8 cellular contexts compared by ENCODE assay signal in genomic region chr11:68841718-68842426, GRCh38. TPM values are rescaled to one million over a fixed set of nuclear protein-coding genes. Genes with fewer than 3 reads are reported as not detected.
DNase-seq lines count a peak whose midpoint lies in the region; ATAC-seq and TF ChIP-seq lines count a peak whose summit lies in the region.

Gene CPT1A, minus strand, starts transcription at chr11:68841916. Its CDS starts 26,442 bp downstream, at chr11:68815474.

- H3K27me3 ChIP-seq in left ventricle myocardium inferior (ENCODE audit: low read depth) = no peaks in the 10 kb centered on the region
- no peaks in the 10 kb centered on the region for H3K27me3 ChIP-seq in psoas muscle (ENCODE audit: insufficient read depth in 3 of 3, low read length in 2 of 3)

- H3K4me1 ChIP-seq in left ventricle myocardium inferior = peaks cover 72% of the 10 kb centered on the region
- H3K4me1 ChIP-seq in psoas muscle = peaks cover 35% of the 10 kb centered on the region

- WGBS in psoas muscle, 3 donors = 6 to 7% (median 7%) methylated on average over 60 to 82 of the region's 82 CpGs

- peak within 1 kb of the TSS; percentile 85 for H3K4me3 Mint-ChIP-seq in T-helper 1 cell treated with Interleukin-12 subunit alpha and Interleukin-12 subunit beta and Interleukin-4 antibody, amounts not matched to agents 30 μg/mL and 1 μg/mL, for 36 hours

- intact Hi-C loops in left ventricle myocardium inferior (cut with micrococcal nuclease) = no loop called here
- intact Hi-C loops in psoas muscle (cut with DNase I) = loop anchor here in 1 of 2 donors (2.0 to 10.0 kb wide), 2 partner anchors 31 to 203 kb away; partner anchors contain the start of gene TPCN2

- peak; percentile 39 to 50 (median 44) for ATAC-seq in psoas muscle

- H3K9me3 ChIP-seq in left ventricle myocardium inferior (replicated peaks) = no peaks in the 10 kb centered on the region
- no peaks in the 10 kb centered on the region for H3K9me3 ChIP-seq in psoas muscle

- peaks cover 1% of the 10 kb centered on the region for H3K36me3 Mint-ChIP-seq in T-helper 1 cell treated with Interleukin-12 subunit alpha and Interleukin-12 subunit beta and Interleukin-4 antibody, amounts not matched to agents 30 μg/mL and 1 μg/mL, for 36 hours (ENCODE audit: low read depth)

- H3K9me3 Mint-ChIP-seq in T-helper 1 cell treated with Interleukin-12 subunit alpha and Interleukin-12 subunit beta and Interleukin-4 antibody, amounts not matched to agents 30 μg/mL and 1 μg/mL, for 36 hours = no peaks in the 10 kb centered on the region

- peak within 1 kb of the TSS; percentile 78 for H3K27ac Mint-ChIP-seq in T-helper 1 cell treated with Interleukin-12 subunit alpha and Interleukin-12 subunit beta and Interleukin-4 antibody, amounts not matched to agents 30 μg/mL and 1 μg/mL, for 36 hours

- H3K36me3 ChIP-seq in left ventricle myocardium inferior (no peaks in the 10 kb centered on the region), psoas muscle (ENCODE audit: insufficient read depth in 1 of 2, low read depth in 1 of 2) (no peaks in the 10 kb centered on the region)

- TF ChIP-seq CTCF in LNCaP clone FGC (IDR thresholded peaks at IDR 0.05; ENCODE audit: control insufficient read depth, extremely low read depth, insufficient read depth) (no peak), left ventricle myocardium inferior (IDR thresholded peaks at IDR 0.05; ENCODE audit: borderline replicate concordance) (no peak), psoas muscle (IDR thresholded peaks at IDR 0.05) (no peak)

- H3K27ac ChIP-seq in angular gyrus (ENCODE audit: low read depth, low read length) (peak within 1 kb of the TSS; percentile 74), left ventricle myocardium inferior (replicated peaks) (peak within 1 kb of the TSS; percentile 95), psoas muscle (peak within 1 kb of the TSS; percentile 94)

- peak within 1 kb of the TSS; percentile 87 for H3K4me3 ChIP-seq in LNCaP clone FGC (ENCODE audit: low read depth, low read length)
- H3K4me3 ChIP-seq in left ventricle myocardium inferior = peak within 1 kb of the TSS; percentile 89
- H3K4me3 ChIP-seq in psoas muscle = peak within 1 kb of the TSS; percentile 80

- peak; percentile 27 for DNase-seq in NCI-H2171 treated with DMSO at 0.1 percent for 48 hours (lab: John Stamatoyannopoulos, UW)
- DNase-seq in NCI-H2171 (lab: John Stamatoyannopoulos, UW) = no peak
- DNase-seq in LNCaP clone FGC (ENCODE audit: low read depth) = no peak
- peak; percentile 83 for DNase-seq in left ventricle myocardium inferior
- peak; percentile 83 to 85 for DNase-seq in psoas muscle
- DNase-seq in NCI-H1048 (lab: John Stamatoyannopoulos, UW) = no peak

- H3K27me3 Mint-ChIP-seq in T-helper 1 cell treated with Interleukin-12 subunit alpha and Interleukin-12 subunit beta and Interleukin-4 antibody, amounts not matched to agents 30 μg/mL and 1 μg/mL, for 36 hours (ENCODE audit: low read depth) = peaks cover 16% of the 10 kb centered on the region

- H3K4me1 Mint-ChIP-seq in T-helper 1 cell treated with Interleukin-12 subunit alpha and Interleukin-12 subunit beta and Interleukin-4 antibody, amounts not matched to agents 30 μg/mL and 1 μg/mL, for 36 hours (ENCODE audit: low read depth) = peaks cover 39% of the 10 kb centered on the region

RNA-seq across cellular contexts. Expression of gene CPT1A, which starts in this region (rescaled TPM):
- total RNA-seq in left ventricle myocardium inferior (73.1 TPM), psoas muscle (10 to 100 TPM in 3 of 4 donors, 1 to 10 TPM in 1; 9.7 to 29.2 (median 15.0) TPM)
- 10 to 100 TPM in 2 of 3 donors, 1 to 10 TPM in 1; 8.6 to 12.9 (median 11.5) TPM for polyA plus RNA-seq in psoas muscle

Comparison
In these comparisons a context has a peak if more than half of its experiments do, and no peak if none do; other contexts are left out.
1. DNase-seq: peak in NCI-H2171 treated with DMSO at 0.1 percent for 48 hours (single experiment), left ventricle myocardium inferior (single experiment) and psoas muscle (2 of 2); none in NCI-H2171 (single experiment), LNCaP clone FGC (single experiment) and NCI-H1048 (single experiment).
2. Peak in every context shown above with its lines, with median percentiles within 50 percentile points of each other: H3K4me3 ChIP-seq and H3K27ac ChIP-seq.